20 cellular contexts compared by ENCODE assay signal in genomic region chr14:34063470-34064164, GRCh38.
DNase-seq lines count a peak whose midpoint lies in the region; ATAC-seq and TF ChIP-seq lines count a peak whose summit lies in the region.
"Had no signal": no experiment of that assay in that cellular context is flagged by ENCODE, and none has a peak within 500 bp of the region (broad histone marks: within the 10 kb centered on the region; RNA-seq: fewer than 3 reads in every experiment).

No MANE protein-coding gene starts in this region.

- 60% methylated on average over 8 of the region's 9 CpGs for WGBS in mesenchymal stem cell

- H3K36me3 Mint-ChIP-seq in osteocyte (ENCODE audit: unreplicated experiment): no peaks in the 10 kb centered on the region

- no peak overlapping the region for H3K14ac ChIP-seq in mesenchymal stem cell (ENCODE audit: low read length in 2 of 2)

- H3K4me1 Mint-ChIP-seq in osteocyte (ENCODE audit: unreplicated experiment): peaks cover 6% of the 10 kb centered on the region
- H3K4me1 Mint-ChIP-seq: central memory CD8-positive, alpha-beta T cell had no signal

- peaks cover 0 to 8% of the 10 kb centered on the region in 2 experiments for H3K27me3 ChIP-seq in mesenchymal stem cell (ENCODE audit: control insufficient read depth in 1 of 2, insufficient read depth in 1 of 2, low read length in 2 of 2)
- H3K27me3 ChIP-seq: right lobe of liver, upper lobe of right lung had no signal

- no peak overlapping the region for H3K27ac Mint-ChIP-seq in osteocyte (ENCODE audit: unreplicated experiment)
- H3K27ac Mint-ChIP-seq: T-helper 1 cell treated with Interleukin-12 subunit alpha and Interleukin-12 subunit beta and Interleukin-4 antibody, amounts not matched to agents 30 μg/mL and 1 μg/mL, for 36 hours had no signal

- H3K18ac ChIP-seq in mesenchymal stem cell (ENCODE audit: low read depth in 1 of 2, low read length in 2 of 2): peak overlapping the region in 1 of 2 experiments; percentile 15

- no peak overlapping the region for H3K4ac ChIP-seq in mesenchymal stem cell (ENCODE audit: low read depth in 1 of 2, low read length in 2 of 2)

- H3K4me2 ChIP-seq in mesenchymal stem cell (ENCODE audit: low read length, poor library complexity, severe bottlenecking): no peak overlapping the region

- ATAC-seq in GM19324 (IDR thresholded peaks at IDR 0.05; ENCODE audit: low FRiP score, unreplicated experiment): no peak
- ATAC-seq: HCT116; right lobe of liver; stimulated activated naive CD8-positive, alpha-beta T cell treated with anti-CD3 and anti-CD28 coated beads, Interleukin-15, Interleukin-2, amounts not matched to agents 100 U/mL and 50 U/mL, for 24 hours; upper lobe of right lung had no signal

- H2BK5ac ChIP-seq in mesenchymal stem cell (ENCODE audit: low read depth, low read length, poor library complexity, severe bottlenecking): no peak overlapping the region

- H3K27me3 Mint-ChIP-seq in osteocyte (ENCODE audit: unreplicated experiment): peaks cover 6% of the 10 kb centered on the region

- no peak overlapping the region for H3K4me3 ChIP-seq in epithelial cell of esophagus (ENCODE audit: low read length)
- H3K4me3 ChIP-seq in mesenchymal stem cell (ENCODE audit: insufficient read depth in 1 of 2, low read depth in 1 of 2, low read length in 2 of 2): peak overlapping the region in 1 of 2 experiments; percentile 52
- H3K4me3 ChIP-seq: right lobe of liver, upper lobe of right lung had no signal

- H3K9me3 ChIP-seq in mesenchymal stem cell (ENCODE audit: control insufficient read depth, low read length): no peaks in the 10 kb centered on the region
- H3K9me3 ChIP-seq: right lobe of liver, upper lobe of right lung had no signal

- H3K9me3 Mint-ChIP-seq in osteocyte (ENCODE audit: unreplicated experiment): no peaks in the 10 kb centered on the region
- H3K9me3 Mint-ChIP-seq: central memory CD8-positive, alpha-beta T cell; T-helper 1 cell treated with Interleukin-12 subunit alpha and Interleukin-12 subunit beta and Interleukin-4 antibody, amounts not matched to agents 30 μg/mL and 1 μg/mL, for 36 hours had no signal

- DNase-seq in NCI-H345 (lab: John Stamatoyannopoulos, UW) (peak; percentile 44), NCI-H345 treated with DMSO at 0.1 percent for 48 hours (lab: John Stamatoyannopoulos, UW; ENCODE audit: unreplicated experiment) (no peak), epithelial cell of esophagus (ENCODE audit: low read depth) (peak; percentile 75), mesenchymal stem cell (no peak), ureter (ENCODE audit: low spot score) (peak; percentile 69), osteocyte (ENCODE audit: extremely low spot score, unreplicated experiment) (no peak), SKM-1 (lab: John Stamatoyannopoulos, UW; ENCODE audit: unreplicated experiment) (no peak)
- DNase-seq: activated CD4-positive, alpha-beta T cell treated with anti-CD3 and anti-CD28 coated beads, Interleukin-2, amount 50 U/mL, for 48 hours; activated T-cell treated with anti-CD3 and anti-CD28 coated beads for 4 hours; glutamatergic neuron; MM.1S; NCI-H187; stimulated activated CD4-positive, alpha-beta T cell treated with anti-CD3 and anti-CD28 coated beads, Interleukin-1b, Interleukin-23, amount 100 ng/mL, for 48 hours; stimulated activated naive CD8-positive, alpha-beta T cell treated with anti-CD3 and anti-CD28 coated beads, Interleukin-15, Interleukin-2, amounts not matched to agents 100 U/mL and 50 U/mL, for 24 hours; upper lobe of right lung had no signal

- H3K4me1 ChIP-seq in mesenchymal stem cell (ENCODE audit: control insufficient read depth, insufficient read depth, low read depth, low read length): peaks cover 17% of the 10 kb centered on the region
- H3K4me1 ChIP-seq: right lobe of liver had no signal

- H2BK120ac ChIP-seq in mesenchymal stem cell (ENCODE audit: low read depth, low read length): no peak overlapping the region

- TF ChIP-seq CTCF in epithelial cell of esophagus (IDR thresholded peaks at IDR 0.05; ENCODE audit: insufficient read depth, low read depth, low read length, missing control alignments) (peak; percentile 4), osteocyte (IDR thresholded peaks at IDR 0.05) (no peak)

- no peak overlapping the region for H2BK12ac ChIP-seq in mesenchymal stem cell (ENCODE audit: low read length in 2 of 2)

- no peak overlapping the region for H3K4me3 Mint-ChIP-seq in osteocyte (ENCODE audit: unreplicated experiment)
- H3K4me3 Mint-ChIP-seq: central memory CD8-positive, alpha-beta T cell; T-helper 1 cell treated with Interleukin-12 subunit alpha and Interleukin-12 subunit beta and Interleukin-4 antibody, amounts not matched to agents 30 μg/mL and 1 μg/mL, for 36 hours had no signal

- H3K27ac ChIP-seq in mesenchymal stem cell (ENCODE audit: low read length, poor library complexity, severe bottlenecking): no peak overlapping the region
- H3K27ac ChIP-seq: right lobe of liver, upper lobe of right lung had no signal

- no peak overlapping the region for H4K8ac ChIP-seq in mesenchymal stem cell (ENCODE audit: low read length)

- H2AK5ac ChIP-seq in mesenchymal stem cell (ENCODE audit: low read length, severe bottlenecking): peak overlapping the region; percentile 11

- no peak overlapping the region for H3K9ac ChIP-seq in mesenchymal stem cell (ENCODE audit: low read length)

- H2AFZ ChIP-seq in mesenchymal stem cell (ENCODE audit: low read depth, low read length): no peak overlapping the region

- H3K79me1 ChIP-seq in mesenchymal stem cell (replicated peaks; ENCODE audit: low read length, poor library complexity, severe bottlenecking): no peaks in the 10 kb centered on the region

- H3K23ac ChIP-seq in mesenchymal stem cell (ENCODE audit: low read length in 2 of 2): no peak overlapping the region

- no peak overlapping the region for H4K91ac ChIP-seq in mesenchymal stem cell (ENCODE audit: low read length)

- no peaks in the 10 kb centered on the region for H3K36me3 ChIP-seq in mesenchymal stem cell (ENCODE audit: control insufficient read depth in 1 of 2, insufficient read depth in 2 of 2, low read depth in 1 of 2, low read length in 2 of 2)
- H3K36me3 ChIP-seq: right lobe of liver, upper lobe of right lung had no signal

- no peak overlapping the region for H2BK15ac ChIP-seq in mesenchymal stem cell (ENCODE audit: low read depth, poor library complexity, severe bottlenecking)

Comparison
In these comparisons a context has a peak if more than half of its experiments do, and no peak if none do; other contexts are left out.
1. DNase-seq: peak in NCI-H345 (single experiment), epithelial cell of esophagus (single experiment) and ureter (single experiment); none in NCI-H345 treated with DMSO at 0.1 percent for 48 hours (single experiment), mesenchymal stem cell (single experiment), osteocyte (single experiment) and SKM-1 (single experiment).